In the genomic region with DNA sequence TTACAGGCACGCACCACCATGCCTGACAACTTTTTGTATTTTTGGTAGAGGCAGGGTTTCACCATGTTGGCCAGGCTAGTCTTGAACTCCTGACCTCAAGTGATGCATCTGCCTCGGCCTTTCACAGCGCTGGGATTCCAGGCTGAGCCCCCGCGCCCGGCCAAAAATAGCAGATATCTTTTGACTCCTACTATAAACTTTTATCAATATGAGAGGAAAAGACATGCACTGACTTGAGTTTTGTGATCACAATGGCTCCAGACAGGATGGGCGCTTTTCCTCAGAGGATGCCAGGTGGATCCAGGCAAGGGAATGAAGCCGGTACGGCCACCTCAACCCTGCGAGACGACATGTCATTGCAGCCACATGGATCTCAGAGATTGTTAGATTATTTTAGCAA, we compare ENCODE assay signal across 16 cellular contexts.
A peak's percentile ranks its signal among the peaks of the same experiment; 100 is the strongest.
DNase-seq lines count a peak whose midpoint lies in the region; ATAC-seq and TF ChIP-seq lines count a peak whose summit lies in the region.
"Had no signal": no experiment of that assay in that cellular context is flagged by ENCODE, and none has a peak within 500 bp of the region (broad histone marks: within the 10 kb centered on the region; RNA-seq: fewer than 3 reads in every experiment).

No MANE protein-coding gene starts in this region.

- peak; percentile 3 for DNase-seq in activated CD4-positive, alpha-beta T cell treated with anti-CD3 and anti-CD28 coated beads, Interleukin-2, amount 10 ng/mL, durations not matched to agents 7 days and 5 days
- DNase-seq in activated CD4-positive, alpha-beta T cell treated with anti-CD3 and anti-CD28 coated beads for 36 hours, result no peak
- DNase-seq in right atrium auricular region (ENCODE audit: low spot score) (peak; percentile 32), left ventricle myocardium superior (no peak), posterior vena cava (ENCODE audit: low spot score) (peak; percentile 69), NCI-H2029 (lab: John Stamatoyannopoulos, UW) (no peak), NCI-H446 treated with DMSO at 0.1 percent for 48 hours (lab: John Stamatoyannopoulos, UW) (no peak)
- DNase-seq: 8988T; AML-193; Caco-2; CD8-positive, alpha-beta memory T cell; DND-41; GDM1; GOT3; H9 had no signal

- CTCF ChIA-PET in activated CD4-positive, alpha-beta T cell treated with anti-CD3 and anti-CD28 coated beads, Interleukin-2, amount 10 ng/mL, durations not matched to agents 7 days and 5 days (lab: Charles Lee), result interaction anchor here (1.4 kb wide), 1 partner anchor 20 kb away, joined by 3 read pairs; no protein-coding TSS in a partner anchor
- CTCF ChIA-PET in activated CD4-positive, alpha-beta T cell treated with anti-CD3 and anti-CD28 coated beads for 36 hours (lab: Charles Lee), result no interaction called here

- intact Hi-C loops in activated CD4-positive, alpha-beta T cell treated with anti-CD3 and anti-CD28 coated beads for 36 hours (cut with DNase I, micrococcal nuclease), result no loop called here
- intact Hi-C loops in left ventricle myocardium superior (cut with micrococcal nuclease), result no loop called here
- intact Hi-C loops in posterior vena cava (cut with DNase I), result no loop called here

- peaks cover 20% of the 10 kb centered on the region for H3K27me3 Mint-ChIP-seq in activated CD4-positive, alpha-beta T cell treated with anti-CD3 and anti-CD28 coated beads, Interleukin-2, amount 10 ng/mL, durations not matched to agents 7 days and 5 days
- H3K27me3 Mint-ChIP-seq in activated CD4-positive, alpha-beta T cell treated with anti-CD3 and anti-CD28 coated beads for 36 hours, result no peaks in the 10 kb centered on the region

- TF ChIP-seq CTCF in right atrium auricular region (IDR thresholded peaks at IDR 0.05), result no peak

- H3K27me3 ChIP-seq in right atrium auricular region, result peaks cover 0 to 9% of the 10 kb centered on the region in 2 donors
- H3K27me3 ChIP-seq: BLaER1 had no signal

- H3K4me1 Mint-ChIP-seq in activated CD4-positive, alpha-beta T cell treated with anti-CD3 and anti-CD28 coated beads, Interleukin-2, amount 10 ng/mL, durations not matched to agents 7 days and 5 days, result peaks cover 7% of the 10 kb centered on the region
- peaks cover 6% of the 10 kb centered on the region for H3K4me1 Mint-ChIP-seq in activated CD4-positive, alpha-beta T cell treated with anti-CD3 and anti-CD28 coated beads for 36 hours

- POLR2A ChIA-PET in activated CD4-positive, alpha-beta T cell treated with anti-CD3 and anti-CD28 coated beads, Interleukin-2, amount 10 ng/mL, durations not matched to agents 7 days and 5 days (lab: Charles Lee), result no interaction called here
- POLR2A ChIA-PET in activated CD4-positive, alpha-beta T cell treated with anti-CD3 and anti-CD28 coated beads for 36 hours (lab: Charles Lee), result no interaction called here

- no peaks in the 10 kb centered on the region for H3K9me3 Mint-ChIP-seq in activated CD4-positive, alpha-beta T cell treated with anti-CD3 and anti-CD28 coated beads, Interleukin-2, amount 10 ng/mL, durations not matched to agents 7 days and 5 days
- H3K9me3 Mint-ChIP-seq in activated CD4-positive, alpha-beta T cell treated with anti-CD3 and anti-CD28 coated beads for 36 hours (ENCODE audit: low read depth), result no peaks in the 10 kb centered on the region

- H3K36me3 ChIP-seq in right atrium auricular region, result no peaks in the 10 kb centered on the region
- H3K36me3 ChIP-seq: BLaER1 had no signal

- H3K4me3 Mint-ChIP-seq in activated CD4-positive, alpha-beta T cell treated with anti-CD3 and anti-CD28 coated beads, Interleukin-2, amount 10 ng/mL, durations not matched to agents 7 days and 5 days, result no peak overlapping the region
- H3K4me3 Mint-ChIP-seq in activated CD4-positive, alpha-beta T cell treated with anti-CD3 and anti-CD28 coated beads for 36 hours, result no peak overlapping the region
- H3K4me3 Mint-ChIP-seq: CD8-positive, alpha-beta memory T cell; H9 had no signal

- H3K4me3 ChIP-seq in right atrium auricular region, result no peak overlapping the region
- H3K4me3 ChIP-seq: BLaER1 had no signal

- H3K27ac Mint-ChIP-seq in activated CD4-positive, alpha-beta T cell treated with anti-CD3 and anti-CD28 coated beads, Interleukin-2, amount 10 ng/mL, durations not matched to agents 7 days and 5 days, result no peak overlapping the region
- no peak overlapping the region for H3K27ac Mint-ChIP-seq in activated CD4-positive, alpha-beta T cell treated with anti-CD3 and anti-CD28 coated beads for 36 hours
- H3K27ac Mint-ChIP-seq: H9 had no signal

- no peaks in the 10 kb centered on the region for H3K4me1 ChIP-seq in right atrium auricular region
- H3K4me1 ChIP-seq: Caco-2 had no signal

- no peaks in the 10 kb centered on the region for H3K36me3 Mint-ChIP-seq in activated CD4-positive, alpha-beta T cell treated with anti-CD3 and anti-CD28 coated beads, Interleukin-2, amount 10 ng/mL, durations not matched to agents 7 days and 5 days (ENCODE audit: low read depth)
- H3K36me3 Mint-ChIP-seq in activated CD4-positive, alpha-beta T cell treated with anti-CD3 and anti-CD28 coated beads for 36 hours (ENCODE audit: low read depth), result no peaks in the 10 kb centered on the region

- no peak for ATAC-seq in activated CD4-positive, alpha-beta T cell treated with anti-CD3 and anti-CD28 coated beads for 36 hours
- no peak for ATAC-seq in left ventricle myocardium superior

- H3K27ac ChIP-seq in right atrium auricular region, result no peak overlapping the region
- H3K27ac ChIP-seq: BLaER1 had no signal

- H3K9me3 ChIP-seq in right atrium auricular region, result no peaks in the 10 kb centered on the region
- H3K9me3 ChIP-seq: BLaER1 had no signal

Comparison
In these comparisons a context has a peak if more than half of its experiments do, and no peak if none do; other contexts are left out.
1. DNase-seq: peak in activated CD4-positive, alpha-beta T cell treated with anti-CD3 and anti-CD28 coated beads, Interleukin-2, amount 10 ng/mL, durations not matched to agents 7 days and 5 days (single experiment), right atrium auricular region (single experiment) and posterior vena cava (single experiment); none in activated CD4-positive, alpha-beta T cell treated with anti-CD3 and anti-CD28 coated beads for 36 hours (single experiment), left ventricle myocardium superior (single experiment), NCI-H2029 (single experiment) and NCI-H446 treated with DMSO at 0.1 percent for 48 hours (single experiment).